8 cellular contexts compared by ENCODE assay signal in genomic region chr12:11170810-11171144, GRCh38. TPM values are rescaled to one million over a fixed set of nuclear protein-coding genes. Genes with fewer than 3 reads are reported as not detected.
DNase-seq lines count a peak whose midpoint lies in the region; ATAC-seq and TF ChIP-seq lines count a peak whose summit lies in the region.

No MANE protein-coding gene starts in this region.

- H3K27ac ChIP-seq in ascending aorta (peak overlapping the region; percentile 94 to 99), liver (ENCODE audit: low read depth in 1 of 2, low read length in 2 of 2) (peak overlapping the region; percentile 82 to 92), thyroid gland (peak overlapping the region in 2 of 3 donors; percentile 95 to 96)

- ATAC-seq in activated CD8-positive, alpha-beta memory T cell treated with anti-CD3 and anti-CD28 coated beads, Interleukin-2, amount 10 ng/mL, durations not matched to agents 7 days and 5 days, result no peak

- H3K27me3 ChIP-seq in ascending aorta, result no peaks in the 10 kb centered on the region
- H3K27me3 ChIP-seq in liver (ENCODE audit: control insufficient read depth in 4 of 4, insufficient read depth in 4 of 4, low read length in 3 of 4), result no peaks in the 10 kb centered on the region
- no peaks in the 10 kb centered on the region for H3K27me3 ChIP-seq in thyroid gland

- peak overlapping the region; percentile 58 to 90 for H3K4me3 ChIP-seq in ascending aorta
- peak overlapping the region; percentile 71 to 98 (median 72) for H3K4me3 ChIP-seq in liver (ENCODE audit: low read depth in 1 of 3, low read length in 3 of 3)
- peak overlapping the region; percentile 38 to 72 (median 41) for H3K4me3 ChIP-seq in thyroid gland (replicated peaks in 1 of 3)

- H3K4me3 Mint-ChIP-seq in activated CD8-positive, alpha-beta memory T cell treated with anti-CD3 and anti-CD28 coated beads, Interleukin-2, amount 10 ng/mL, durations not matched to agents 7 days and 5 days, result peak overlapping the region; percentile 94

- TF ChIP-seq RAD21 in liver (IDR thresholded peaks at IDR 0.05), result no peak

- no peak for TF ChIP-seq POLR2A in thyroid gland (IDR thresholded peaks at IDR 0.05)
- TF ChIP-seq POLR2A in erythroblast (IDR thresholded peaks at IDR 0.05; ENCODE audit: low read length), result no peak

- H3K4me1 ChIP-seq in ascending aorta (peaks cover 3 to 18% of the 10 kb centered on the region in 2 donors), liver (ENCODE audit: control insufficient read depth in 4 of 4, insufficient read depth in 4 of 4, low read length in 3 of 4) (peaks cover 6 to 29% (median 15%) of the 10 kb centered on the region in 4 donors), thyroid gland (peaks cover 14 to 19% of the 10 kb centered on the region in 2 donors)

- no peaks in the 10 kb centered on the region for H3K9me3 Mint-ChIP-seq in activated CD8-positive, alpha-beta memory T cell treated with anti-CD3 and anti-CD28 coated beads, Interleukin-2, amount 10 ng/mL, durations not matched to agents 7 days and 5 days (ENCODE audit: low read depth)

- H3K36me3 ChIP-seq in ascending aorta (peaks cover 0 to 4% of the 10 kb centered on the region in 2 donors), liver (ENCODE audit: control insufficient read depth in 4 of 4, insufficient read depth in 3 of 4, low read depth in 1 of 4, low read length in 3 of 4) (peaks cover 0 to 3% (median 1%) of the 10 kb centered on the region in 4 donors), thyroid gland (no peaks in the 10 kb centered on the region)

- H3K9ac ChIP-seq in liver (ENCODE audit: low read depth in 1 of 2, low read length in 2 of 2), result peak overlapping the region; percentile 79 to 81

- DNase-seq in activated CD8-positive, alpha-beta memory T cell treated with anti-CD3 and anti-CD28 coated beads, Interleukin-2, amount 10 ng/mL, durations not matched to agents 7 days and 5 days, result no peak
- DNase-seq in activated CD8-positive, alpha-beta memory T cell treated with anti-CD3 and anti-CD28 coated beads for 24 hours, result no peak
- DNase-seq in ascending aorta (ENCODE audit: low spot score in 2 of 2) (no peak), thyroid gland (no peak), erythroblast (lab: John Stamatoyannopoulos, UW) (no peak), amniotic stem cell (lab: John Stamatoyannopoulos, UW) (no peak), NCI-H82 (lab: John Stamatoyannopoulos, UW) (no peak)

- intact Hi-C loops in ascending aorta (cut with DNase I) (loop anchor here (5.0 to 10.0 kb wide), 4 partner anchors 416 to 956 kb away; partner anchors contain the start of gene GABARAPL1), thyroid gland (cut with DNase I) (no loop called here)

- H3K27me3 Mint-ChIP-seq in activated CD8-positive, alpha-beta memory T cell treated with anti-CD3 and anti-CD28 coated beads, Interleukin-2, amount 10 ng/mL, durations not matched to agents 7 days and 5 days, result no peaks in the 10 kb centered on the region

- peaks cover 49% of the 10 kb centered on the region for H3K36me3 Mint-ChIP-seq in activated CD8-positive, alpha-beta memory T cell treated with anti-CD3 and anti-CD28 coated beads, Interleukin-2, amount 10 ng/mL, durations not matched to agents 7 days and 5 days

- CTCF ChIA-PET in activated CD8-positive, alpha-beta memory T cell treated with anti-CD3 and anti-CD28 coated beads, Interleukin-2, amount 10 ng/mL, durations not matched to agents 7 days and 5 days (lab: Charles Lee), result interaction anchor here (0.6 to 2.2 kb wide), 6 partner anchors 8 to 454 kb away, joined by 3 to 7 read pairs (median 4); no protein-coding TSS in a partner anchor

- H3K27ac Mint-ChIP-seq in activated CD8-positive, alpha-beta memory T cell treated with anti-CD3 and anti-CD28 coated beads, Interleukin-2, amount 10 ng/mL, durations not matched to agents 7 days and 5 days, result peak overlapping the region; percentile 95

- no peak for TF ChIP-seq CTCF in ascending aorta (IDR thresholded peaks at IDR 0.05)
- TF ChIP-seq CTCF in liver (IDR thresholded peaks at IDR 0.05; ENCODE audit: low read depth, low read length, missing input control), result no peak
- no peak for TF ChIP-seq CTCF in thyroid gland (IDR thresholded peaks at IDR 0.05)

- 4% methylated on average over 4 of the region's 4 CpGs for WGBS in liver
- WGBS in thyroid gland, 2 donors, result 3 to 6% methylated on average over 4 of the region's 4 CpGs

- no peaks in the 10 kb centered on the region for H3K9me3 ChIP-seq in ascending aorta
- H3K9me3 ChIP-seq in liver (ENCODE audit: control insufficient read depth in 4 of 4, low read length in 3 of 4), result no peaks in the 10 kb centered on the region
- no peaks in the 10 kb centered on the region for H3K9me3 ChIP-seq in thyroid gland

- peaks cover 44% of the 10 kb centered on the region for H3K4me1 Mint-ChIP-seq in activated CD8-positive, alpha-beta memory T cell treated with anti-CD3 and anti-CD28 coated beads, Interleukin-2, amount 10 ng/mL, durations not matched to agents 7 days and 5 days

TF ChIP-seq in liver, 16 proteins besides CTCF, POLR2A, EP300 and RAD21:
- TF ChIP-seq, protein P1, sequence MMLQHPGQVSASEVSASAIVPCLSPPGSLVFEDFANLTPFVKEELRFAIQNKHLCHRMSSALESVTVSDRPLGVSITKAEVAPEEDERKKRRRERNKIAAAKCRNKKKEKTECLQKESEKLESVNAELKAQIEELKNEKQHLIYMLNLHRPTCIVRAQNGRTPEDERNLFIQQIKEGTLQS (IDR thresholded peaks at IDR 0.05), result no peak
- no peak for TF ChIP-seq GABPA (IDR thresholded peaks at IDR 0.05 in 1 of 2, conservative IDR thresholded peaks at IDR 0.05 in 1 of 2)
- no peak for TF ChIP-seq MAX (IDR thresholded peaks at IDR 0.05)
- TF ChIP-seq RXRA (IDR thresholded peaks at IDR 0.05), result no peak
- TF ChIP-seq HNF4A (conservative IDR thresholded peaks at IDR 0.05), result no peak
- no peak for TF ChIP-seq HNF4G (IDR thresholded peaks at IDR 0.05)
- no peak for TF ChIP-seq TAF1 (conservative IDR thresholded peaks at IDR 0.05)
- no peak for TF ChIP-seq EGR1 (IDR thresholded peaks at IDR 0.05; ENCODE audit: low read depth in 2 of 2)

RNA-seq across cellular contexts. Expression of gene SMIM10L1, which starts 0.2 kb away (rescaled TPM):
- total RNA-seq in activated CD8-positive, alpha-beta memory T cell treated with anti-CD3 and anti-CD28 coated beads, Interleukin-2, amount 10 ng/mL, durations not matched to agents 7 days and 5 days, result 1 to 10 TPM; 8.8 to 9.0 TPM
- total RNA-seq in ascending aorta, result 8.0 TPM
- total RNA-seq in liver, result 1 to 10 TPM; 4.9 to 6.3 TPM
- 1 to 10 TPM; 6.0 to 6.3 TPM for polyA plus RNA-seq in liver
- total RNA-seq in thyroid gland, result 10 to 100 TPM in 2 of 4 donors, 1 to 10 TPM in 2; 8.0 to 14.0 (median 9.6) TPM

RNA-seq across cellular contexts. Expression of gene TAS2R42, which starts 16.0 kb away (rescaled TPM):
- not detected for total RNA-seq in activated CD8-positive, alpha-beta memory T cell treated with anti-CD3 and anti-CD28 coated beads, Interleukin-2, amount 10 ng/mL, durations not matched to agents 7 days and 5 days
- not detected for total RNA-seq in ascending aorta
- total RNA-seq in liver, result not detected
- not detected for polyA plus RNA-seq in liver
- not detected for total RNA-seq in thyroid gland

RNA-seq across cellular contexts. Expression of gene TAS2R30, which starts 36.3 kb away (rescaled TPM):
- 1 to 10 TPM; 2.1 to 3.4 TPM for total RNA-seq in activated CD8-positive, alpha-beta memory T cell treated with anti-CD3 and anti-CD28 coated beads, Interleukin-2, amount 10 ng/mL, durations not matched to agents 7 days and 5 days
- total RNA-seq in ascending aorta (3.6 TPM), liver (10 to 100 TPM in 1 of 2 donors, 1 to 10 TPM in 1; 3.4 to 12.0 TPM), thyroid gland (10 to 100 TPM; 10.4 to 26.2 (median 17.9) TPM)
- polyA plus RNA-seq in liver, result under 1 TPM in 1 of 2 donors, not detected in 1; 0.18 TPM
